In genomic region chr13:69565334-69565733, GRCh38 we compare ENCODE assay signal across 8 cellular contexts.
A peak's percentile ranks its signal among the peaks of the same experiment; 100 is the strongest.
DNase-seq lines count a peak whose midpoint lies in the region; ATAC-seq and TF ChIP-seq lines count a peak whose summit lies in the region.

No MANE protein-coding gene starts in this region.

- TF ChIP-seq POLR2A in gastroesophageal sphincter (IDR thresholded peaks at IDR 0.05): no peak

- H3K27me3 Mint-ChIP-seq in activated naive CD8-positive, alpha-beta T cell treated with anti-CD3 and anti-CD28 coated beads for 36 hours: no peaks in the 10 kb centered on the region
- no peaks in the 10 kb centered on the region for H3K27me3 Mint-ChIP-seq in activated naive CD8-positive, alpha-beta T cell treated with anti-CD3 and anti-CD28 coated beads, Interleukin-2, amount 50 U/mL, for 24 hours

- TF ChIP-seq CTCF in gastroesophageal sphincter (IDR thresholded peaks at IDR 0.05): no peak

- no peak overlapping the region for H3K18ac ChIP-seq in trophoblast cell (ENCODE audit: low read length)

- DNase-seq in activated naive CD8-positive, alpha-beta T cell treated with anti-CD3 and anti-CD28 coated beads for 36 hours: peak; percentile 0
- DNase-seq in activated naive CD8-positive, alpha-beta T cell treated with anti-CD3 and anti-CD28 coated beads, Interleukin-2, amount 50 U/mL, for 24 hours: no peak
- DNase-seq in SW480 (ENCODE audit: low spot score): peak; percentile 15
- peak; percentile 57 to 76 for DNase-seq in trophoblast cell
- DNase-seq in NCI-H1436 treated with DMSO at 0.1 percent for 48 hours (lab: John Stamatoyannopoulos, UW): no peak
- DNase-seq in posterior cingulate gyrus: no peak

- H3K4me3 ChIP-seq in trophoblast cell (ENCODE audit: low read depth, low read length) (no peak overlapping the region), gastroesophageal sphincter (no peak overlapping the region)

- H3K9me3 ChIP-seq in trophoblast cell (ENCODE audit: insufficient read depth, low read depth, low read length) (no peaks in the 10 kb centered on the region), gastroesophageal sphincter (no peaks in the 10 kb centered on the region)

- H2AK5ac ChIP-seq in trophoblast cell (ENCODE audit: low read length): no peak overlapping the region

- no peak overlapping the region for H4K8ac ChIP-seq in trophoblast cell (ENCODE audit: low read depth, low read length)

- no peaks in the 10 kb centered on the region for H3K4me1 Mint-ChIP-seq in activated naive CD8-positive, alpha-beta T cell treated with anti-CD3 and anti-CD28 coated beads for 36 hours
- no peaks in the 10 kb centered on the region for H3K4me1 Mint-ChIP-seq in activated naive CD8-positive, alpha-beta T cell treated with anti-CD3 and anti-CD28 coated beads, Interleukin-2, amount 50 U/mL, for 24 hours

- no peak overlapping the region for H4K12ac ChIP-seq in trophoblast cell (ENCODE audit: low read depth, low read length)

- no peak overlapping the region for H3K23ac ChIP-seq in trophoblast cell (ENCODE audit: low read length)

- no peak for TF ChIP-seq EP300 in gastroesophageal sphincter (IDR thresholded peaks at IDR 0.05)

- no peak overlapping the region for H2BK120ac ChIP-seq in trophoblast cell (ENCODE audit: insufficient read depth, low read length, poor library complexity)

- H2BK12ac ChIP-seq in trophoblast cell (ENCODE audit: low read length): no peak overlapping the region

- H2AFZ ChIP-seq in trophoblast cell (ENCODE audit: insufficient read depth, low read length, poor library complexity): no peak overlapping the region

- H4K91ac ChIP-seq in trophoblast cell (ENCODE audit: low read depth, low read length): no peak overlapping the region

- no peak overlapping the region for H3K4me3 Mint-ChIP-seq in activated naive CD8-positive, alpha-beta T cell treated with anti-CD3 and anti-CD28 coated beads for 36 hours
- no peak overlapping the region for H3K4me3 Mint-ChIP-seq in activated naive CD8-positive, alpha-beta T cell treated with anti-CD3 and anti-CD28 coated beads, Interleukin-2, amount 50 U/mL, for 24 hours

- WGBS in trophoblast cell (ENCODE audit: extremely low coverage, insufficient coverage, insufficient read length): no CpG with 5 or more reads among the region's 4 CpGs
- 67 to 73% methylated on average over 4 of the region's 4 CpGs for WGBS in gastroesophageal sphincter (ENCODE audit: low coverage in 1 of 2), 2 donors

- H3K36me3 ChIP-seq in trophoblast cell (ENCODE audit: control insufficient read depth in 1 of 2, insufficient read depth in 2 of 2, low read length in 2 of 2): no peaks in the 10 kb centered on the region
- no peaks in the 10 kb centered on the region for H3K36me3 ChIP-seq in gastroesophageal sphincter

- H3K4me2 ChIP-seq in trophoblast cell (ENCODE audit: low read length): no peak overlapping the region

- no peak overlapping the region for H3K27ac Mint-ChIP-seq in activated naive CD8-positive, alpha-beta T cell treated with anti-CD3 and anti-CD28 coated beads for 36 hours
- no peak overlapping the region for H3K27ac Mint-ChIP-seq in activated naive CD8-positive, alpha-beta T cell treated with anti-CD3 and anti-CD28 coated beads, Interleukin-2, amount 50 U/mL, for 24 hours

- H3K14ac ChIP-seq in trophoblast cell (ENCODE audit: low read length): no peak overlapping the region

- intact Hi-C loops in posterior cingulate gyrus (cut with DNase I): no loop called here

- no peak overlapping the region for H3K9ac ChIP-seq in trophoblast cell (ENCODE audit: low read length)

- H3K27ac ChIP-seq in trophoblast cell (ENCODE audit: low read depth, low read length) (no peak overlapping the region), gastroesophageal sphincter (no peak overlapping the region)

- H3K9me3 Mint-ChIP-seq in activated naive CD8-positive, alpha-beta T cell treated with anti-CD3 and anti-CD28 coated beads for 36 hours: peaks cover 2% of the 10 kb centered on the region
- peaks cover 4% of the 10 kb centered on the region for H3K9me3 Mint-ChIP-seq in activated naive CD8-positive, alpha-beta T cell treated with anti-CD3 and anti-CD28 coated beads, Interleukin-2, amount 50 U/mL, for 24 hours

- no peak overlapping the region for H2BK5ac ChIP-seq in trophoblast cell (ENCODE audit: low read depth, low read length, poor library complexity)

- H3K4ac ChIP-seq in trophoblast cell (ENCODE audit: low read depth, low read length): no peak overlapping the region

- ATAC-seq in activated naive CD8-positive, alpha-beta T cell treated with anti-CD3 and anti-CD28 coated beads, Interleukin-2, amount 50 U/mL, for 24 hours: no peak
- peak; percentile 78 for ATAC-seq in HG03442 (IDR thresholded peaks at IDR 0.05; ENCODE audit: unreplicated experiment)
- no peak for ATAC-seq in gastroesophageal sphincter

- no peaks in the 10 kb centered on the region for H3K36me3 Mint-ChIP-seq in activated naive CD8-positive, alpha-beta T cell treated with anti-CD3 and anti-CD28 coated beads for 36 hours
- H3K36me3 Mint-ChIP-seq in activated naive CD8-positive, alpha-beta T cell treated with anti-CD3 and anti-CD28 coated beads, Interleukin-2, amount 50 U/mL, for 24 hours (ENCODE audit: low read depth): no peaks in the 10 kb centered on the region

- H3K79me2 ChIP-seq in trophoblast cell (ENCODE audit: control insufficient read depth, insufficient read depth, low read length, poor library complexity): no peaks in the 10 kb centered on the region

- H3K27me3 ChIP-seq in trophoblast cell (ENCODE audit: insufficient read depth, low read length): no peaks in the 10 kb centered on the region
- no peaks in the 10 kb centered on the region for H3K27me3 ChIP-seq in gastroesophageal sphincter

- H3K4me1 ChIP-seq in trophoblast cell (ENCODE audit: control insufficient read depth in 1 of 2, insufficient read depth in 2 of 2, low read length in 2 of 2): no peaks in the 10 kb centered on the region
- H3K4me1 ChIP-seq in gastroesophageal sphincter: no peaks in the 10 kb centered on the region

- H3K79me1 ChIP-seq in trophoblast cell (ENCODE audit: low read length): no peaks in the 10 kb centered on the region

Comparison
In these comparisons a context has a peak if more than half of its experiments do, and no peak if none do; other contexts are left out.
1. DNase-seq: peak in activated naive CD8-positive, alpha-beta T cell treated with anti-CD3 and anti-CD28 coated beads for 36 hours (single experiment), SW480 (single experiment) and trophoblast cell (2 of 2); none in activated naive CD8-positive, alpha-beta T cell treated with anti-CD3 and anti-CD28 coated beads, Interleukin-2, amount 50 U/mL, for 24 hours (single experiment), NCI-H1436 treated with DMSO at 0.1 percent for 48 hours (single experiment) and posterior cingulate gyrus (0 of 10).